In genomic region chr9:81689343-81690175, GRCh38 we compare ENCODE assay signal across 1 cellular context.
TF ChIP-seq lines count a peak whose summit lies in the region.

TLE1 (minus strand) TSS chr9:81689547; CDS start chr9:81688240, 1,307 bp downstream.

TF ChIP-seq in HepG2, 621 proteins besides CTCF, POLR2A, EP300 and RAD21 (continued from another document and continues in another):
- TF ChIP-seq IRX3 (CRISPR knock-in tag; IDR thresholded peaks at IDR 0.05; ENCODE audit: borderline replicate concordance, low read depth) = no peak
- peak; percentile 88; the same call in 1 of the 2 replicates for TF ChIP-seq ZFP37 (CRISPR knock-in tag; IDR thresholded peaks at IDR 0.05; ENCODE audit: borderline replicate concordance)
- no peak for TF ChIP-seq U2AF1 (optimal IDR thresholded peaks at IDR 0.05; ENCODE audit: low read depth, low read length)
- TF ChIP-seq ZNF24 (IDR thresholded peaks at IDR 0.05) = no peak
- no peak for TF ChIP-seq ZNF205 (CRISPR knock-in tag; IDR thresholded peaks at IDR 0.05)
- no peak for TF ChIP-seq CENPX (CRISPR knock-in tag; IDR thresholded peaks at IDR 0.05)
- TF ChIP-seq DPF2 (CRISPR knock-in tag; IDR thresholded peaks at IDR 0.05; ENCODE audit: borderline replicate concordance, low read depth) = no peak
- no peak for TF ChIP-seq ZFP36L1 (CRISPR knock-in tag; IDR thresholded peaks at IDR 0.05)
- TF ChIP-seq CC2D1A (CRISPR knock-in tag; IDR thresholded peaks at IDR 0.05) = no peak
- TF ChIP-seq ZNF510 (CRISPR knock-in tag; IDR thresholded peaks at IDR 0.05; ENCODE audit: low read depth) = peak; percentile 44; the same call in 1 of the 2 replicates
- TF ChIP-seq PRDM15 (CRISPR knock-in tag; IDR thresholded peaks at IDR 0.05) = 0 out of 2 replicates have a peak, but pooled peaks have one; percentile 30
- TF ChIP-seq ZFP36 (IDR thresholded peaks at IDR 0.05; ENCODE audit: borderline replicate concordance, low read depth, low read length, partially characterized antibody) = no peak
- peak; percentile 13; the same call in 1 of the 2 replicates for TF ChIP-seq KMT2A (CRISPR knock-in tag; IDR thresholded peaks at IDR 0.05)
- TF ChIP-seq PATZ1 (CRISPR knock-in tag; IDR thresholded peaks at IDR 0.05) = peak; percentile 96
- no peak; the same call in 1 of the 2 replicates for TF ChIP-seq EED (CRISPR knock-in tag; IDR thresholded peaks at IDR 0.05)
- no peak for TF ChIP-seq ZNF329 (CRISPR knock-in tag; IDR thresholded peaks at IDR 0.05; ENCODE audit: low read depth)
- TF ChIP-seq FOXA3 (CRISPR knock-in tag; IDR thresholded peaks at IDR 0.05) = peak; percentile 43
- TF ChIP-seq DRAP1 (CRISPR knock-in tag; IDR thresholded peaks at IDR 0.05) = peak; percentile 58
- no peak for TF ChIP-seq ZNF207 (IDR thresholded peaks at IDR 0.05; ENCODE audit: borderline replicate concordance)
- TF ChIP-seq ZBTB26 (CRISPR knock-in tag; IDR thresholded peaks at IDR 0.05; ENCODE audit: borderline replicate concordance) = 0 out of 2 replicates have a peak, but pooled peaks have one; percentile 53
- peak; percentile 19; the same call in 1 of the 2 replicates for TF ChIP-seq HMG20A (CRISPR knock-in tag; IDR thresholded peaks at IDR 0.05; ENCODE audit: borderline replicate concordance)
- no peak for TF ChIP-seq NAIF1 (CRISPR knock-in tag; IDR thresholded peaks at IDR 0.05; ENCODE audit: borderline replicate concordance)
- TF ChIP-seq ZIK1 (CRISPR knock-in tag; IDR thresholded peaks at IDR 0.05; ENCODE audit: borderline replicate concordance, low read depth) = peak; percentile 64; the same call in 1 of the 2 replicates
- no peak for TF ChIP-seq KLF9 (CRISPR knock-in tag; IDR thresholded peaks at IDR 0.05; ENCODE audit: low read depth)
- no peak for TF ChIP-seq TOE1 (CRISPR knock-in tag; IDR thresholded peaks at IDR 0.05)
- TF ChIP-seq ZNF597 (CRISPR knock-in tag; IDR thresholded peaks at IDR 0.05) = no peak
- TF ChIP-seq ZBTB1 (CRISPR knock-in tag; IDR thresholded peaks at IDR 0.05; ENCODE audit: borderline replicate concordance) = no peak
- TF ChIP-seq HCFC1 (IDR thresholded peaks at IDR 0.05; ENCODE audit: low read depth, low read length) = 0 out of 2 replicates have a peak, but pooled peaks have one; percentile 4
- 0 out of 2 replicates have a peak, but pooled peaks have one; percentile 19 for TF ChIP-seq ZNF225 (CRISPR knock-in tag; IDR thresholded peaks at IDR 0.05)
- no peak for TF ChIP-seq ZNF646 (CRISPR knock-in tag; IDR thresholded peaks at IDR 0.05)
- TF ChIP-seq AGO1 (IDR thresholded peaks at IDR 0.05; ENCODE audit: low read depth, low read length, poor library complexity, severe bottlenecking) = peak; percentile 75
- TF ChIP-seq ZBTB37 (CRISPR knock-in tag; IDR thresholded peaks at IDR 0.05) = no peak
- TF ChIP-seq RBFOX2 (IDR thresholded peaks at IDR 0.05; ENCODE audit: low read depth, low read length) = peak; percentile 82
- no peak for TF ChIP-seq ATF7-NPFF (CRISPR knock-in tag; IDR thresholded peaks at IDR 0.05; ENCODE audit: low read depth)
- TF ChIP-seq ARNTL (CRISPR knock-in tag; IDR thresholded peaks at IDR 0.05) = peak; percentile 77
- TF ChIP-seq CSRNP1 (CRISPR knock-in tag; IDR thresholded peaks at IDR 0.05) = no peak; the same call in 1 of the 2 replicates
- no peak for TF ChIP-seq GABPA (IDR thresholded peaks at IDR 0.05; ENCODE audit: low read depth, low read length)
- no peak; the same call in 1 of the 2 replicates for TF ChIP-seq GABPA (CRISPR knock-in tag; IDR thresholded peaks at IDR 0.05; ENCODE audit: low read depth)
- TF ChIP-seq STAT5B (CRISPR knock-in tag; IDR thresholded peaks at IDR 0.05) = 0 out of 2 replicates have a peak, but pooled peaks have one; percentile 57
- TF ChIP-seq DR1 (CRISPR knock-in tag; IDR thresholded peaks at IDR 0.05) = peak; percentile 39
